21 cellular contexts compared by ENCODE assay signal in genomic region chr1:37234941-37235418, GRCh38.
DNase-seq lines count a peak whose midpoint lies in the region; ATAC-seq and TF ChIP-seq lines count a peak whose summit lies in the region.
"Had no signal": no experiment of that assay in that cellular context is flagged by ENCODE, and none has a peak within 500 bp of the region (broad histone marks: within the 10 kb centered on the region; RNA-seq: fewer than 3 reads in every experiment).

No MANE protein-coding gene starts in this region.

- H3K27ac ChIP-seq in upper lobe of left lung, result no peak overlapping the region
- H3K27ac ChIP-seq: breast epithelium, esophagus muscularis mucosa, heart left ventricle, ovary, SJSA1, skin epidermis, testis had no signal

- ATAC-seq in sciatic nerve (peak; percentile 91), upper lobe of left lung (ENCODE audit: low FRiP score in 2 of 2) (no peak)
- ATAC-seq: heart left ventricle, left cardiac atrium, mucosa of descending colon had no signal

- intact Hi-C loops in sciatic nerve (cut with DNase I), result no loop called here

- DNase-seq in NCI-H1417 treated with DMSO at 0.1 percent for 48 hours (lab: John Stamatoyannopoulos, UW) (peak; percentile 67), NT2/D1 (ENCODE audit: low read depth, low spot score) (peak; percentile 88), iPS DF 19.7 (ENCODE audit: low read depth, low spot score) (peak; percentile 70), sciatic nerve (ENCODE audit: low spot score) (no peak), upper lobe of left lung (no peak), EL (no peak), kidney tubule cell (ENCODE audit: low spot score) (no peak)
- DNase-seq: activated CD4-positive, CD25-positive, alpha-beta regulatory T cell; activated naive CD8-positive, alpha-beta T cell treated with anti-CD3 and anti-CD28 coated beads for 36 hours; AML-193; heart left ventricle; left cardiac atrium; MM.1S; mucosa of descending colon; ovary; stimulated activated CD4-positive, alpha-beta T cell treated with anti-CD3 and anti-CD28 coated beads, Interleukin-4, amount 100 ng/mL, for 24 hours; testis had no signal

- no peak overlapping the region for H3K9ac ChIP-seq in NT2/D1 (ENCODE audit: insufficient read length, low read depth)

- 22 to 29% methylated on average over 5 to 12 of the region's 12 CpGs for WGBS in upper lobe of left lung, 2 donors

- peaks cover 13% of the 10 kb centered on the region for H3K4me1 ChIP-seq in NT2/D1 (ENCODE audit: insufficient read depth, insufficient read length)
- no peaks in the 10 kb centered on the region for H3K4me1 ChIP-seq in upper lobe of left lung
- H3K4me1 ChIP-seq: breast epithelium, esophagus muscularis mucosa, heart left ventricle, SJSA1, testis had no signal

- no peak for TF ChIP-seq POLR2A in upper lobe of left lung (IDR thresholded peaks at IDR 0.05)

- H3K9me3 ChIP-seq in NT2/D1 (ENCODE audit: insufficient read depth, low read length), result peaks cover 18% of the 10 kb centered on the region
- peaks cover 0 to 7% (median 0%) of the 10 kb centered on the region in 4 donors for H3K9me3 ChIP-seq in upper lobe of left lung
- H3K9me3 ChIP-seq: mucosa of descending colon, ovary, SJSA1, testis had no signal

- H3K4me3 ChIP-seq in NT2/D1 (ENCODE audit: insufficient read length, low read depth), result no peak overlapping the region
- H3K4me3 ChIP-seq in upper lobe of left lung, result no peak overlapping the region
- H3K4me3 ChIP-seq: breast epithelium, esophagus muscularis mucosa, heart left ventricle, mucosa of descending colon, ovary, SJSA1, skin epidermis, testis had no signal

- H3K27me3 ChIP-seq in NT2/D1 (ENCODE audit: insufficient read depth, insufficient read length) (no peaks in the 10 kb centered on the region), upper lobe of left lung (no peaks in the 10 kb centered on the region)
- H3K27me3 ChIP-seq: breast epithelium, ovary, testis had no signal

- no peak for TF ChIP-seq CTCF in upper lobe of left lung (IDR thresholded peaks at IDR 0.05)

- no peaks in the 10 kb centered on the region for H3K36me3 ChIP-seq in NT2/D1 (ENCODE audit: insufficient read depth, insufficient read length, low read length)
- no peaks in the 10 kb centered on the region for H3K36me3 ChIP-seq in upper lobe of left lung
- H3K36me3 ChIP-seq: breast epithelium, esophagus muscularis mucosa, heart left ventricle, ovary, SJSA1 had no signal

- TF ChIP-seq EP300 in upper lobe of left lung (IDR thresholded peaks at IDR 0.05), result no peak

Comparison
In these comparisons a context has a peak if more than half of its experiments do, and no peak if none do; other contexts are left out.
1. DNase-seq: peak in NCI-H1417 treated with DMSO at 0.1 percent for 48 hours (single experiment), NT2/D1 (single experiment) and iPS DF 19.7 (single experiment); none in sciatic nerve (single experiment), upper lobe of left lung (0 of 2), EL (single experiment) and kidney tubule cell (single experiment).